ENCODE assay signal across 24 cellular contexts in the genomic region with DNA sequence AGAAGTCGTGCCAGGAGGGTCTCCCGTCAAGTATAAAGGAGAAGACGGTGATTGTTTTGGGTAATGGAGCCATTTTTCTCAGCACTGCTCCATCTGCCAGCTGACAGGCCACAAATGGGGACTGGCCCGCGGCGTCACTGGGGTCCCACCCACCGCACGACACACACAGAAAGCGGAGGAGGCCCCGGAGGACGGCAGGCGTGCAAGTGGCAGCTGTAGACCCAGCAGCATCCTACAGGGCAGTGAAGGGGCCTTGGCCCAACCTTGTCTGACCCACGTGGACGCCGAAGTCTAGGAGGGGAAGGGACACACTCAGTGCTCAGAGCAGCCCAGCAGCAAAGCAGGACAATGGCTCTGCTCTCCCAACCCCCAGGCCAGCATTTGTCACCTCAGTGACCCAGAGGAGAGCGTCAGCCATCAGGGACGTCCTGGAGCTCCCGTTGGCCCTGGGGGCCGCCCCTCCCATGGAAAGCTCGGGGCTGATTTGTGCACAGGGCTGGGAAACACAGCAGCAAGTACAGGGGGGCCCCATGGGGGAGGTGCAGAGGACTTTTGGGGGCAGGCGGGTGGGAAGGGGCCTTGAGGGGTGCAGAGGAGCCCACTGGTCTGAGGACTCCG.
"Had no signal": no experiment of that assay in that cellular context is flagged by ENCODE, and none has a peak within 500 bp of the region (broad histone marks: within the 10 kb centered on the region; RNA-seq: fewer than 3 reads in every experiment).

No MANE protein-coding gene starts in this region.

- H3K27me3 ChIP-seq: brain microvascular endothelial cell had no signal

- H3K4me1 ChIP-seq: esophagus squamous epithelium, gastroesophageal sphincter had no signal

- DNase-seq: activated CD4-positive, alpha-beta memory T cell treated with anti-CD3 and anti-CD28 coated beads, Interleukin-2, amount 10 ng/mL, durations not matched to agents 7 days and 5 days; activated CD4-positive, alpha-beta T cell treated with anti-CD3 and anti-CD28 coated beads for 1 hour; activated CD4-positive, alpha-beta T cell treated with anti-CD3 and anti-CD28 coated beads for 4 hours; activated CD4-positive, alpha-beta T cell treated with anti-CD3 and anti-CD28 coated beads, Interleukin-2, amount 10 ng/mL, durations not matched to agents 7 days and 5 days; activated CD4-positive, alpha-beta T cell treated with anti-CD3 and anti-CD28 coated beads, Interleukin-2, amount 50 U/mL, for 4 hours; activated CD8-positive, alpha-beta memory T cell treated with anti-CD3 and anti-CD28 coated beads, Interleukin-2, amount 50 U/mL, for 48 hours; activated effector memory CD4-positive, alpha-beta T cell treated with Interleukin-2 at 50 U/mL for 16 hours; activated gamma-delta T cell treated with Interleukin-2 at 50 U/mL for 16 hours; activated naive CD4-positive, alpha-beta T cell treated with anti-CD3 and anti-CD28 coated beads, Interleukin-2, amount 50 U/mL, for 16 hours; activated naive CD4-positive, alpha-beta T cell treated with Interleukin-2 at 50 U/mL for 16 hours; activated T-cell treated with anti-CD3 and anti-CD28 coated beads for 4 hours; activated T-cell treated with anti-CD3 and anti-CD28 coated beads, Interleukin-2, amount 50 U/mL, for 4 hours; amniotic stem cell; anterior cingulate cortex; brain microvascular endothelial cell; effector CD8-positive, alpha-beta T cell; esophagus squamous epithelium; foreskin melanocyte; T-helper 2 cell had no signal

- ATAC-seq: activated T-cell treated with anti-CD3 and anti-CD28 coated beads, Interleukin-2, amount 50 U/mL, for 4 hours; activated T-helper 17 cell treated with anti-CD3 and anti-CD28 coated beads, Interleukin-2, amount 50 U/mL, for 72 hours; WTC11 had no signal

- H3K4me3 ChIP-seq: esophagus squamous epithelium, gastroesophageal sphincter had no signal

- H3K9me3 ChIP-seq: esophagus squamous epithelium, gastroesophageal sphincter had no signal

- H3K27ac ChIP-seq: brain microvascular endothelial cell, epithelial cell of prostate, esophagus squamous epithelium, gastroesophageal sphincter, VCaP had no signal

- H3K36me3 ChIP-seq: brain microvascular endothelial cell, esophagus squamous epithelium, gastroesophageal sphincter had no signal
